ENCODE assay signal across 11 cellular contexts in genomic region chr12:94954029-94954685, GRCh38. TPM values are rescaled to one million over a fixed set of nuclear protein-coding genes. Genes with fewer than 3 reads are reported as not detected.
DNase-seq lines count a peak whose midpoint lies in the region; ATAC-seq and TF ChIP-seq lines count a peak whose summit lies in the region.
"Had no signal": no experiment of that assay in that cellular context is flagged by ENCODE, and none has a peak within 500 bp of the region (broad histone marks: within the 10 kb centered on the region; RNA-seq: fewer than 3 reads in every experiment).

No MANE protein-coding gene starts in this region.

- H3K27me3 Mint-ChIP-seq in type B pancreatic cell = peaks cover 14% of the 10 kb centered on the region

- H3K36me3 ChIP-seq in upper lobe of left lung = no peaks in the 10 kb centered on the region

- peak in 2 of 4 donors; percentile 97 to 98 for TF ChIP-seq EP300 in upper lobe of left lung (IDR thresholded peaks at IDR 0.05)

- no peak for TF ChIP-seq CTCF in upper lobe of left lung (IDR thresholded peaks at IDR 0.05)
- TF ChIP-seq CTCF in type B pancreatic cell (conservative IDR thresholded peaks at IDR 0.05) = no peak

- TF ChIP-seq POLR2A in upper lobe of left lung (IDR thresholded peaks at IDR 0.05) = no peak

- H3K4me3 ChIP-seq in upper lobe of left lung = no peak overlapping the region
- H3K4me3 ChIP-seq: GM12878 had no signal

- no peaks in the 10 kb centered on the region for H3K4me1 ChIP-seq in upper lobe of left lung

- no peaks in the 10 kb centered on the region for H3K9me3 Mint-ChIP-seq in type B pancreatic cell

- H3K27ac Mint-ChIP-seq in type B pancreatic cell = no peak overlapping the region

- H3K4me3 Mint-ChIP-seq in type B pancreatic cell = no peak overlapping the region

- H3K27me3 ChIP-seq in upper lobe of left lung = no peaks in the 10 kb centered on the region

- no peaks in the 10 kb centered on the region for H3K36me3 Mint-ChIP-seq in type B pancreatic cell

- intact Hi-C loops in head of caudate nucleus (cut with DNase I) = no loop called here

- peak overlapping the region in 1 of 4 donors; percentile 44 for H3K27ac ChIP-seq in upper lobe of left lung

- no peaks in the 10 kb centered on the region for H3K9me3 ChIP-seq in upper lobe of left lung

- peak; percentile 49 to 76 for ATAC-seq in upper lobe of left lung (ENCODE audit: low FRiP score in 2 of 2)
- ATAC-seq in GM18858 (IDR thresholded peaks at IDR 0.05; ENCODE audit: unreplicated experiment) = no peak
- no peak for ATAC-seq in HG03571 (IDR thresholded peaks at IDR 0.05; ENCODE audit: unreplicated experiment)
- ATAC-seq: GM12878 had no signal

- peaks cover 6% of the 10 kb centered on the region for H3K4me1 Mint-ChIP-seq in type B pancreatic cell (ENCODE audit: unreplicated experiment)

- DNase-seq in SIG-M5 treated with dmso at 0.1 percent for 504 hours (lab: John Stamatoyannopoulos, UW; ENCODE audit: unreplicated experiment) (peak; percentile 28), SIG-M5 (lab: John Stamatoyannopoulos, UW) (no peak), SW480 (ENCODE audit: low spot score) (peak; percentile 84), head of caudate nucleus (peak in 24 of 42 donors; percentile 2 to 61 (median 34)), upper lobe of left lung (no peak), type B pancreatic cell (ENCODE audit: extremely low spot score, unreplicated experiment) (no peak)
- DNase-seq: activated CD8-positive, alpha-beta memory T cell treated with anti-CD3 and anti-CD28 coated beads, Interleukin-2, amount 50 U/mL, for 4 hours; midbrain had no signal

- 0% methylated on average over 1 of the region's 1 CpG for WGBS in upper lobe of left lung, 2 donors

RNA-seq across cellular contexts. Expression of gene NDUFA12, which starts 49.3 kb away (rescaled TPM):
- total RNA-seq in upper lobe of left lung (10 to 100 TPM; 24.1 to 74.2 (median 65.4) TPM), type B pancreatic cell (ENCODE audit: low replicate concordance) (109 and 114 TPM in 2 replicates)

Comparison
In these comparisons a context has a peak if more than half of its experiments do, and no peak if none do; other contexts are left out.
1. DNase-seq: peak in SIG-M5 treated with dmso at 0.1 percent for 504 hours (single experiment), SW480 (single experiment) and head of caudate nucleus (24 of 42); none in SIG-M5 (single experiment), upper lobe of left lung (0 of 2) and type B pancreatic cell (single experiment).
2. ATAC-seq: peak in upper lobe of left lung (2 of 2); none in GM18858 (single experiment) and HG03571 (single experiment).